In genomic region chr17:59779521-59779920, GRCh38 we compare ENCODE assay signal across 20 cellular contexts.
DNase-seq lines count a peak whose midpoint lies in the region; ATAC-seq and TF ChIP-seq lines count a peak whose summit lies in the region.
"Had no signal": no experiment of that assay in that cellular context is flagged by ENCODE, and none has a peak within 500 bp of the region (broad histone marks: within the 10 kb centered on the region; RNA-seq: fewer than 3 reads in every experiment).

No MANE protein-coding gene starts in this region.

- no peak overlapping the region for H3K9ac ChIP-seq in mesenchymal stem cell (ENCODE audit: low read length)

- no peak overlapping the region for H3K4me3 Mint-ChIP-seq in stimulated activated naive CD8-positive, alpha-beta T cell treated with anti-CD3 and anti-CD28 coated beads, Interleukin-15, amount 100 ng/mL, for 72 hours
- H3K4me3 Mint-ChIP-seq in activated CD8-positive, alpha-beta T cell treated with anti-CD3 and anti-CD28 coated beads for 36 hours = no peak overlapping the region
- H3K4me3 Mint-ChIP-seq: neural crest cell had no signal

- POLR2A ChIA-PET in activated CD8-positive, alpha-beta T cell treated with anti-CD3 and anti-CD28 coated beads for 36 hours (lab: Charles Lee) = interaction anchor here (0.8 to 27.8 kb wide), 4 partner anchors 15 to 58 kb away, joined by 3 to 1156 read pairs (median 8); no protein-coding TSS in a partner anchor

- CTCF ChIA-PET in activated CD8-positive, alpha-beta T cell treated with anti-CD3 and anti-CD28 coated beads for 36 hours (lab: Charles Lee) = interaction anchor here (1.1 to 2.5 kb wide), 2 partner anchors 25 to 80 kb away, joined by 4 to 13 read pairs; no protein-coding TSS in a partner anchor

- H3K4ac ChIP-seq in mesenchymal stem cell (ENCODE audit: low read depth in 1 of 2, low read length in 2 of 2) = no peak overlapping the region

- no peak overlapping the region for H2BK12ac ChIP-seq in mesenchymal stem cell (ENCODE audit: low read length in 2 of 2)

- H3K9me3 Mint-ChIP-seq in stimulated activated naive CD8-positive, alpha-beta T cell treated with anti-CD3 and anti-CD28 coated beads, Interleukin-15, amount 100 ng/mL, for 72 hours = peaks cover 10 to 12% of the 10 kb centered on the region in 2 donors
- H3K9me3 Mint-ChIP-seq in activated CD8-positive, alpha-beta T cell treated with anti-CD3 and anti-CD28 coated beads for 36 hours = peaks cover 16% of the 10 kb centered on the region
- H3K9me3 Mint-ChIP-seq: neural crest cell had no signal

- no peak overlapping the region for H4K8ac ChIP-seq in mesenchymal stem cell (ENCODE audit: low read length)

- peak; percentile 50 for ATAC-seq in stimulated activated naive CD8-positive, alpha-beta T cell treated with anti-CD3 and anti-CD28 coated beads, Interleukin-15, Interleukin-2, amounts not matched to agents 100 U/mL and 50 U/mL, for 24 hours
- no peak for ATAC-seq in stimulated activated naive CD8-positive, alpha-beta T cell treated with anti-CD3 and anti-CD28 coated beads, Interleukin-15, amount 100 ng/mL, for 72 hours
- ATAC-seq in activated CD8-positive, alpha-beta T cell treated with anti-CD3 and anti-CD28 coated beads for 36 hours = no peak
- ATAC-seq: left ventricle myocardium superior had no signal

- TF ChIP-seq CTCF in activated CD8-positive, alpha-beta T cell treated with anti-CD3 and anti-CD28 coated beads for 36 hours (IDR thresholded peaks at IDR 0.05) = no peak

- peaks cover 13% of the 10 kb centered on the region for H3K79me1 ChIP-seq in mesenchymal stem cell (replicated peaks; ENCODE audit: low read length, poor library complexity, severe bottlenecking)

- no peak overlapping the region for H3K14ac ChIP-seq in mesenchymal stem cell (ENCODE audit: low read length in 2 of 2)

- in situ Hi-C loops in KBM-7 (cut with MboI; ENCODE audit: low pct_unique_long_range_greater_than_20kb, low sequenced_read_pairs) = no loop called here

- H3K4me1 ChIP-seq in mesenchymal stem cell (ENCODE audit: control insufficient read depth, insufficient read depth, low read depth, low read length) = peaks cover 4% of the 10 kb centered on the region

- no peak overlapping the region for H3K18ac ChIP-seq in mesenchymal stem cell (ENCODE audit: low read depth in 1 of 2, low read length in 2 of 2)

- no peaks in the 10 kb centered on the region for H3K27me3 ChIP-seq in mesenchymal stem cell (ENCODE audit: control insufficient read depth in 1 of 2, insufficient read depth in 1 of 2, low read length in 2 of 2)
- H3K27me3 ChIP-seq: brain microvascular endothelial cell, upper lobe of left lung had no signal

- peaks cover 60% of the 10 kb centered on the region for H3K4me1 Mint-ChIP-seq in stimulated activated naive CD8-positive, alpha-beta T cell treated with anti-CD3 and anti-CD28 coated beads, Interleukin-15, amount 100 ng/mL, for 72 hours
- peaks cover 59% of the 10 kb centered on the region for H3K4me1 Mint-ChIP-seq in activated CD8-positive, alpha-beta T cell treated with anti-CD3 and anti-CD28 coated beads for 36 hours (ENCODE audit: low read depth)

- no peak overlapping the region for H3K27ac Mint-ChIP-seq in stimulated activated naive CD8-positive, alpha-beta T cell treated with anti-CD3 and anti-CD28 coated beads, Interleukin-15, amount 100 ng/mL, for 72 hours
- peak overlapping the region; percentile 85 for H3K27ac Mint-ChIP-seq in activated CD8-positive, alpha-beta T cell treated with anti-CD3 and anti-CD28 coated beads for 36 hours

- H3K36me3 ChIP-seq in mesenchymal stem cell (ENCODE audit: control insufficient read depth in 1 of 2, insufficient read depth in 2 of 2, low read depth in 1 of 2, low read length in 2 of 2) = peaks cover 13 to 40% of the 10 kb centered on the region in 2 experiments

- no peak overlapping the region for H2AFZ ChIP-seq in mesenchymal stem cell (ENCODE audit: low read depth, low read length)

- WGBS in mesenchymal stem cell = 100% methylated on average over 1 of the region's 1 CpG

- no peak overlapping the region for H3K23ac ChIP-seq in mesenchymal stem cell (ENCODE audit: low read length in 2 of 2)

- H3K9me3 ChIP-seq in mesenchymal stem cell (ENCODE audit: control insufficient read depth, low read length) = peaks cover 3% of the 10 kb centered on the region
- H3K9me3 ChIP-seq: HAP-1, upper lobe of left lung had no signal

- peak overlapping the region; percentile 85 for H2AK5ac ChIP-seq in mesenchymal stem cell (ENCODE audit: low read length, severe bottlenecking)

- H3K36me3 Mint-ChIP-seq in activated CD8-positive, alpha-beta T cell treated with anti-CD3 and anti-CD28 coated beads for 36 hours (ENCODE audit: low read depth) = peaks cover 71% of the 10 kb centered on the region

- DNase-seq in stimulated activated naive CD8-positive, alpha-beta T cell treated with anti-CD3 and anti-CD28 coated beads, Interleukin-15, Interleukin-2, amounts not matched to agents 100 U/mL and 50 U/mL, for 24 hours = no peak
- no peak for DNase-seq in stimulated activated naive CD8-positive, alpha-beta T cell treated with anti-CD3 and anti-CD28 coated beads, Interleukin-15, amount 100 ng/mL, for 72 hours
- DNase-seq in activated CD8-positive, alpha-beta T cell treated with anti-CD3 and anti-CD28 coated beads for 36 hours = no peak
- DNase-seq in mesenchymal stem cell (no peak), KBM-7 (no peak), kidney tubule cell (ENCODE audit: low spot score) (no peak), NOMO-1 treated with dmso at 0.1 percent for 144 hours (lab: John Stamatoyannopoulos, UW; ENCODE audit: unreplicated experiment) (no peak)
- DNase-seq: activated CD4-positive, alpha-beta T cell treated with anti-CD3 and anti-CD28 coated beads for 48 hours; activated effector memory CD4-positive, alpha-beta T cell treated with Interleukin-2 at 50 U/mL for 16 hours; brain microvascular endothelial cell; DND-41; effector CD4-positive, alpha-beta T cell; left ventricle myocardium superior; NCI-H1092 treated with DMSO at 0.1 percent for 48 hours; stimulated activated CD4-positive, alpha-beta T cell treated with anti-CD3 and anti-CD28 coated beads, Interleukin-2, amount 100 ng/mL, for 48 hours; stimulated activated CD8-positive, alpha-beta memory T cell treated with anti-CD3 and anti-CD28 coated beads, Interleukin-4, amount 100 ng/mL, for 48 hours; upper lobe of left lung had no signal

- peak overlapping the region; percentile 61 for H2BK120ac ChIP-seq in mesenchymal stem cell (ENCODE audit: low read depth, low read length)

- H3K4me2 ChIP-seq in mesenchymal stem cell (ENCODE audit: low read length, poor library complexity, severe bottlenecking) = no peak overlapping the region

- no peak overlapping the region for H3K4me3 ChIP-seq in mesenchymal stem cell (ENCODE audit: insufficient read depth in 1 of 2, low read depth in 1 of 2, low read length in 2 of 2)
- H3K4me3 ChIP-seq: HAP-1, right atrium auricular region, upper lobe of left lung had no signal

- H2BK5ac ChIP-seq in mesenchymal stem cell (ENCODE audit: low read depth, low read length, poor library complexity, severe bottlenecking) = no peak overlapping the region

- H4K91ac ChIP-seq in mesenchymal stem cell (ENCODE audit: low read length) = no peak overlapping the region

- intact Hi-C loops in activated CD8-positive, alpha-beta T cell treated with anti-CD3 and anti-CD28 coated beads for 36 hours (cut with micrococcal nuclease) = no loop called here

- no peak overlapping the region for H2BK15ac ChIP-seq in mesenchymal stem cell (ENCODE audit: low read depth, poor library complexity, severe bottlenecking)

- no peaks in the 10 kb centered on the region for H3K27me3 Mint-ChIP-seq in stimulated activated naive CD8-positive, alpha-beta T cell treated with anti-CD3 and anti-CD28 coated beads, Interleukin-15, amount 100 ng/mL, for 72 hours
- H3K27me3 Mint-ChIP-seq in activated CD8-positive, alpha-beta T cell treated with anti-CD3 and anti-CD28 coated beads for 36 hours = no peaks in the 10 kb centered on the region

- H3K27ac ChIP-seq in mesenchymal stem cell (ENCODE audit: low read length, poor library complexity, severe bottlenecking) = no peak overlapping the region
- H3K27ac ChIP-seq: brain microvascular endothelial cell, right atrium auricular region had no signal
